21 cellular contexts compared by ENCODE assay signal in the genomic region with DNA sequence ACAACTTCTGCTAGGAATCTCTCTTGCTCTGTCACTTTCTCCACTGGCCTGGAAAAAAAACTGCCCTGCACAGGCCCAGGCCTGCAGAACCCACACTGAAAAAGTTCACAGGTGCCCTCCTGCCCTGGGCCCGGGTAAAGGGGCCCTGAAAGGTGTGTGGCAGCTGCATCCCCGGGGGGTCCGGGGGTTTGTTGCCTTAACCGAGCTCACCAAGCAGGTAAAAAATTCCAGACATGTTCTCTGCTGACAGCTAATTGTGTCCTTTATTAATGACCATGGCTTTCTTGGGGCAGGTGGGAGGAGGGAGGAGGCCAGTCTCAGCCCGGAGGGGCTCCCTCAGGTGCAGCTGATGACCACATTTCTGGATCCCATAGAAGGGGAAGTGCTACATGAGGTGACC.
"Had no signal": no experiment of that assay in that cellular context is flagged by ENCODE, and none has a peak within 500 bp of the region (broad histone marks: within the 10 kb centered on the region; RNA-seq: fewer than 3 reads in every experiment).

No MANE protein-coding gene starts in this region.

- H3K4me3 Mint-ChIP-seq: activated CD8-positive, alpha-beta T cell treated with anti-CD3 and anti-CD28 coated beads, Interleukin-2, amount 10 ng/mL, durations not matched to agents 7 days and 5 days; activated naive CD4-positive, alpha-beta T cell treated with anti-CD3 and anti-CD28 coated beads, Interleukin-2, amount 50 U/mL, for 24 hours; endodermal cell; memory B cell; neural crest cell had no signal

- DNase-seq: activated CD4-positive, alpha-beta T cell treated with anti-CD3 and anti-CD28 coated beads for 48 hours; activated CD8-positive, alpha-beta T cell treated with anti-CD3 and anti-CD28 coated beads, Interleukin-2, amount 10 ng/mL, durations not matched to agents 7 days and 5 days; activated gamma-delta T cell treated with Interleukin-2 at 50 U/mL for 16 hours; activated T-cell treated with anti-CD3 and anti-CD28 coated beads, Interleukin-2, amount 50 U/mL, for 1 hour; aorta; brain microvascular endothelial cell; endodermal cell; left cardiac atrium; mucosa of descending colon; retina; stimulated activated CD4-positive, alpha-beta T cell treated with anti-CD3 and anti-CD28 coated beads, Interleukin-4, amount 100 ng/mL, for 1 hour; stimulated activated naive CD8-positive, alpha-beta T cell treated with anti-CD3 and anti-CD28 coated beads, Interleukin-15, Interleukin-2, amounts not matched to agents 100 U/mL and 50 U/mL, for 24 hours; uterus had no signal

- H3K4me1 Mint-ChIP-seq: activated naive CD4-positive, alpha-beta T cell treated with anti-CD3 and anti-CD28 coated beads, Interleukin-2, amount 50 U/mL, for 24 hours had no signal

- H3K4me3 ChIP-seq: coronary artery, heart left ventricle, mucosa of descending colon, tibial nerve, uterus had no signal

- H3K27ac Mint-ChIP-seq: activated CD8-positive, alpha-beta T cell treated with anti-CD3 and anti-CD28 coated beads, Interleukin-2, amount 10 ng/mL, durations not matched to agents 7 days and 5 days; activated naive CD4-positive, alpha-beta T cell treated with anti-CD3 and anti-CD28 coated beads, Interleukin-2, amount 50 U/mL, for 24 hours; endodermal cell; memory B cell had no signal

- H3K4me1 ChIP-seq: uterus had no signal

- H3K36me3 Mint-ChIP-seq: activated naive CD4-positive, alpha-beta T cell treated with anti-CD3 and anti-CD28 coated beads, Interleukin-2, amount 50 U/mL, for 24 hours; memory B cell had no signal

- ATAC-seq: activated CD8-positive, alpha-beta T cell treated with anti-CD3 and anti-CD28 coated beads, Interleukin-2, amount 10 ng/mL, durations not matched to agents 7 days and 5 days; heart left ventricle; left cardiac atrium; mucosa of descending colon; stimulated activated naive CD8-positive, alpha-beta T cell treated with anti-CD3 and anti-CD28 coated beads, Interleukin-15, Interleukin-2, amounts not matched to agents 100 U/mL and 50 U/mL, for 24 hours had no signal

- H3K36me3 ChIP-seq: brain microvascular endothelial cell, heart left ventricle, tibial nerve, uterus had no signal

- H3K9me3 Mint-ChIP-seq: activated naive CD4-positive, alpha-beta T cell treated with anti-CD3 and anti-CD28 coated beads, Interleukin-2, amount 50 U/mL, for 24 hours; endodermal cell; memory B cell; neural crest cell had no signal

- H3K27me3 ChIP-seq: brain microvascular endothelial cell, tibial nerve, uterus had no signal

- H3K9me3 ChIP-seq: mucosa of descending colon, tibial nerve, uterus had no signal

- FAIRE-seq: islet of Langerhans had no signal

- H3K27ac ChIP-seq: brain microvascular endothelial cell, coronary artery, epithelial cell of prostate, heart left ventricle, tibial nerve, uterus had no signal
